Comparison of ENCODE assay signal across 1 cellular context in the genomic region with DNA sequence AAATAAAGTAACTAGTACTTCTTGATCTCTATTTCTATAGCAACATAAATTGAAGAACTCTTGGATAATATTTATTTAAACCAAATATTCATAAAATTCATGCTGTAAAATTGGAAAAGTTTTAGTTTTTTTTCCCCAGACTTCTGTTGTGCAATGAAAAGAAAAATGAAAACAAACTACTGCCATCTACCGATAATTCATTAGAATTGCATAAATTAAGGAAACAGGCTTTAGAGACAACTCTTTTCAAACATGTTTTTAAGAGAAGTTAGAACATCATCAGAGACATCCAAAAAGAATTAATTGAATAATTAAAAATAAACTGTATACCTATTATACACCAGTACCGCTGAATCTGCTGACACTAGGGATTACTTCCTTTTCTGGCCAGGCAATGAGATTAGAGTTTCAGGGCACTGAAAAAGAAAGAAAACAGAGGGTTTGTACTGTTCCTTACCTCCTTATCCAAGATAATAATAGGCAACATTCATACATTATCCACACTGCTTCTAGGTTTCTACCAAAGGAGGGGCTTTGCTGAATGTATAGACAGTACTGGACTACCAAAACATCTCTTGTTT.
TF ChIP-seq lines count a peak whose summit lies in the region.

No MANE protein-coding gene starts in this region.

TF ChIP-seq in IMR-90, 13 proteins besides CTCF, POLR2A, EP300 and RAD21:
- TF ChIP-seq, protein P1, sequence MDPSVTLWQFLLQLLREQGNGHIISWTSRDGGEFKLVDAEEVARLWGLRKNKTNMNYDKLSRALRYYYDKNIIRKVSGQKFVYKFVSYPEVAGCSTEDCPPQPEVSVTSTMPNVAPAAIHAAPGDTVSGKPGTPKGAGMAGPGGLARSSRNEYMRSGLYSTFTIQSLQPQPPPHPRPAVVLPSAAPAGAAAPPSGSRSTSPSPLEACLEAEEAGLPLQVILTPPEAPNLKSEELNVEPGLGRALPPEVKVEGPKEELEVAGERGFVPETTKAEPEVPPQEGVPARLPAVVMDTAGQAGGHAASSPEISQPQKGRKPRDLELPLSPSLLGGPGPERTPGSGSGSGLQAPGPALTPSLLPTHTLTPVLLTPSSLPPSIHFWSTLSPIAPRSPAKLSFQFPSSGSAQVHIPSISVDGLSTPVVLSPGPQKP (IDR thresholded peaks at IDR 0.05; ENCODE audit: borderline replicate concordance, low read depth, low read length), result no peak
- peak; percentile 95 for TF ChIP-seq CEBPB (IDR thresholded peaks at IDR 0.05; ENCODE audit: low read depth, low read length)
- TF ChIP-seq SMC3 (IDR thresholded peaks at IDR 0.05; ENCODE audit: low read depth, low read length), result peak; percentile 74
- TF ChIP-seq MAFK (IDR thresholded peaks at IDR 0.05; ENCODE audit: low read depth, low read length), result peak; percentile 24; the same call in 1 of the 2 replicates
